Comparison of ENCODE assay signal across 8 cellular contexts in genomic region chr14:60753264-60754126, GRCh38. TPM values are rescaled to one million over a fixed set of nuclear protein-coding genes. Genes with fewer than 3 reads are reported as not detected.
DNase-seq lines count a peak whose midpoint lies in the region; ATAC-seq and TF ChIP-seq lines count a peak whose summit lies in the region.

No MANE protein-coding gene starts in this region.

- intact Hi-C loops in left colon (cut with DNase I, micrococcal nuclease) = no loop called here
- intact Hi-C loops in esophagus muscularis mucosa (cut with DNase I) = no loop called here
- intact Hi-C loops in gastrocnemius medialis (cut with DNase I; ENCODE audit: low total_unique reads) = no loop called here

- no peak for TF ChIP-seq EP300 in esophagus muscularis mucosa (IDR thresholded peaks at IDR 0.05)

- peaks cover 0 to 18% (median 13%) of the 10 kb centered on the region in 4 donors for H3K4me1 ChIP-seq in esophagus muscularis mucosa
- peaks cover 28 to 46% of the 10 kb centered on the region in 2 donors for H3K4me1 ChIP-seq in gastrocnemius medialis

- 75% methylated on average over 7 of the region's 7 CpGs for WGBS in esophagus muscularis mucosa

- H3K4me3 ChIP-seq in esophagus muscularis mucosa (no peak overlapping the region), gastrocnemius medialis (no peak overlapping the region)

- H3K27me3 ChIP-seq in esophagus muscularis mucosa (no peaks in the 10 kb centered on the region), gastrocnemius medialis (no peaks in the 10 kb centered on the region)

- ATAC-seq in HG03378 (IDR thresholded peaks at IDR 0.05; ENCODE audit: unreplicated experiment) = peak; percentile 98
- ATAC-seq in left colon = peak; percentile 34
- no peak for ATAC-seq in gastrocnemius medialis

- H3K27ac ChIP-seq in esophagus muscularis mucosa (replicated peaks in 1 of 4) (no peak overlapping the region), gastrocnemius medialis (peak overlapping the region in 2 of 4 donors; percentile 4 to 25)

- in situ Hi-C loops in gastrocnemius medialis (cut with MboI; ENCODE audit: low sequenced_read_pairs in 4 of 4) = no loop called here

- H3K36me3 ChIP-seq in esophagus muscularis mucosa = no peaks in the 10 kb centered on the region
- H3K36me3 ChIP-seq in gastrocnemius medialis = no peaks in the 10 kb centered on the region

- DNase-seq in activated CD8-positive, alpha-beta memory T cell treated with anti-CD3 and anti-CD28 coated beads for 4 hours (ENCODE audit: low read depth in 2 of 2) = peak; percentile 18 to 35
- DNase-seq in activated CD8-positive, alpha-beta memory T cell treated with anti-CD3 and anti-CD28 coated beads for 24 hours = no peak
- peak; percentile 10 to 29 for DNase-seq in activated CD4-positive, alpha-beta T cell treated with anti-CD3 and anti-CD28 coated beads for 24 hours (ENCODE audit: low read depth in 2 of 2)
- DNase-seq in left colon (no peak), esophagus muscularis mucosa (ENCODE audit: extremely low spot score) (no peak), SHP77 (lab: John Stamatoyannopoulos, UW) (no peak), gastrocnemius medialis (no peak)

- H3K9me3 ChIP-seq in esophagus muscularis mucosa = no peaks in the 10 kb centered on the region
- no peaks in the 10 kb centered on the region for H3K9me3 ChIP-seq in gastrocnemius medialis

- TF ChIP-seq POLR2A in esophagus muscularis mucosa (IDR thresholded peaks at IDR 0.05; ENCODE audit: low read depth) (no peak), gastrocnemius medialis (IDR thresholded peaks at IDR 0.05) (no peak)

- TF ChIP-seq CTCF in esophagus muscularis mucosa (IDR thresholded peaks at IDR 0.05) (no peak), gastrocnemius medialis (IDR thresholded peaks at IDR 0.05 in 4 of 5, conservative IDR thresholded peaks at IDR 0.05 in 1 of 5) (no peak)

RNA-seq across cellular contexts. Expression of gene MNAT1, which starts 18.9 kb away (rescaled TPM):
- total RNA-seq in left colon (10 to 100 TPM; 11.1 to 12.0 TPM), esophagus muscularis mucosa (10 to 100 TPM; 34.9 to 48.2 (median 38.1) TPM), gastrocnemius medialis (10 to 100 TPM; 50.1 to 69.2 (median 62.0) TPM)

RNA-seq across cellular contexts. Expression of gene SIX4, which starts 29.3 kb away (rescaled TPM):
- under 1 TPM; 0.09 to 0.11 TPM for total RNA-seq in left colon
- 1 to 10 TPM; 1.7 to 4.2 (median 2.7) TPM for total RNA-seq in esophagus muscularis mucosa
- total RNA-seq in gastrocnemius medialis = 10 to 100 TPM; 27.8 to 62.6 (median 46.1) TPM

Comparison
In these comparisons a context has a peak if more than half of its experiments do, and no peak if none do; other contexts are left out.
1. DNase-seq: peak in activated CD8-positive, alpha-beta memory T cell treated with anti-CD3 and anti-CD28 coated beads for 4 hours (2 of 2) and activated CD4-positive, alpha-beta T cell treated with anti-CD3 and anti-CD28 coated beads for 24 hours (2 of 2); none in activated CD8-positive, alpha-beta memory T cell treated with anti-CD3 and anti-CD28 coated beads for 24 hours (single experiment), left colon (0 of 2), esophagus muscularis mucosa (single experiment), SHP77 (0 of 2) and gastrocnemius medialis (0 of 2).
2. ATAC-seq: peak in HG03378 (single experiment) and left colon (single experiment); none in gastrocnemius medialis (0 of 2).
3. RNA of gene SIX4, which starts 29.3 kb away (total RNA-seq): 27.8 to 62.6 TPM in gastrocnemius medialis; 1.7 to 4.2 TPM in esophagus muscularis mucosa and 0.09 to 0.11 TPM in left colon; every median in the first group is over 4 times any median in the second.